Comparison of ENCODE assay signal across 2 cellular contexts in the genomic region with DNA sequence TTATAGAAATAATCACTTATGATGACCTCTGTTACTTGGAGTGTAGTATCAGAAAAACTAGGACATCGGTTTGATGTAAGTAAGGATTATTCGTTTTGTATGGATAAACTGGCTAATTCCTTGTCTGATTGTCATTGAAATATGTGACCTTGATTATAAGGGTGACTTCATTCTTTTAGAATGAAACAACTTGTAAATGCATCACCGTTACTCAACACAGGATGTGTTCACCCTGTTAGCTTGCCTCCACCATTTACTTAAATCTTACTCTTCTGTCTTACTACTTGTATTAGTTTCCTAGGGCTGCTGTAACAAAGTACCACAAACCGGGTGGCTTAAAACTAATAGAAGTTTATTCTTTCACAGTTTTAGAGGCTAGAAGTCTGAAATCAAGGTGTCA.
TF ChIP-seq lines count a peak whose summit lies in the region.

No MANE protein-coding gene starts in this region.

TF ChIP-seq in K562, 482 proteins besides CTCF, POLR2A, EP300 and RAD21:
- TF ChIP-seq, protein P1, sequence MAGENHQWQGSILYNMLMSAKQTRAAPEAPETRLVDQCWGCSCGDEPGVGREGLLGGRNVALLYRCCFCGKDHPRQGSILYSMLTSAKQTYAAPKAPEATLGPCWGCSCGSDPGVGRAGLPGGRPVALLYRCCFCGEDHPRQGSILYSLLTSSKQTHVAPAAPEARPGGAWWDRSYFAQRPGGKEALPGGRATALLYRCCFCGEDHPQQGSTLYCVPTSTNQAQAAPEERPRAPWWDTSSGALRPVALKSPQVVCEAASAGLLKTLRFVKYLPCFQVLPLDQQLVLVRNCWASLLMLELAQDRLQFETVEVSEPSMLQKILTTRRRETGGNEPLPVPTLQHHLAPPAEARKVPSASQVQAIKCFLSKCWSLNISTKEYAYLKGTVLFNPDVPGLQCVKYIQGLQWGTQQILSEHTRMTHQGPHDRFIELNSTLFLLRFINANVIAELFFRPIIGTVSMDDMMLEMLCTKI (IDR thresholded peaks at IDR 0.05; ENCODE audit: partially characterized antibody) = no peak
- no peak for TF ChIP-seq KDM4B (IDR thresholded peaks at IDR 0.05; ENCODE audit: borderline replicate concordance in 2 of 2, low read depth in 1 of 2)
- TF ChIP-seq NFE2 (IDR thresholded peaks at IDR 0.05; ENCODE audit: low read depth) = no peak

TF ChIP-seq in WTC11, 78 proteins besides CTCF, POLR2A, EP300 and RAD21:
- TF ChIP-seq NFE2L1 (CRISPR knock-in tag; IDR thresholded peaks at IDR 0.05) (no peak), CREB1 (CRISPR knock-in tag; IDR thresholded peaks at IDR 0.05) (no peak)
- TF ChIP-seq, protein P2, sequence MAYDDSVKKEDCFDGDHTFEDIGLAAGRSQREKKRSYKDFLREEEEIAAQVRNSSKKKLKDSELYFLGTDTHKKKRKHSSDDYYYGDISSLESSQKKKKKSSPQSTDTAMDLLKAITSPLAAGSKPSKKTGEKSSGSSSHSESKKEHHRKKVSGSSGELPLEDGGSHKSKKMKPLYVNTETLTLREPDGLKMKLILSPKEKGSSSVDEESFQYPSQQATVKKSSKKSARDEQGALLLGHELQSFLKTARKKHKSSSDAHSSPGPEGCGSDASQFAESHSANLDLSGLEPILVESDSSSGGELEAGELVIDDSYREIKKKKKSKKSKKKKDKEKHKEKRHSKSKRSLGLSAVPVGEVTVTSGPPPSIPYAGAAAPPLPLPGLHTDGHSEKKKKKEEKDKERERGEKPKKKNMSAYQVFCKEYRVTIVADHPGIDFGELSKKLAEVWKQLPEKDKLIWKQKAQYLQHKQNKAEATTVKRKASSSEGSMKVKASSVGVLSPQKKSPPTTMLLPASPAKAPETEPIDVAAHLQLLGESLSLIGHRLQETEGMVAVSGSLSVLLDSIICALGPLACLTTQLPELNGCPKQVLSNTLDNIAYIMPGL (CRISPR knock-in tag; IDR thresholded peaks at IDR 0.05) = no peak
